In genomic region chr6:130697661-130698535, GRCh38 we compare ENCODE assay signal across 8 cellular contexts.
DNase-seq lines count a peak whose midpoint lies in the region; ATAC-seq and TF ChIP-seq lines count a peak whose summit lies in the region.

No MANE protein-coding gene starts in this region.

- H3K36me3 ChIP-seq in BJ (ENCODE audit: control insufficient read depth, insufficient read depth, low read length) (no peaks in the 10 kb centered on the region), skeletal muscle satellite cell (ENCODE audit: insufficient read depth, low read length) (no peaks in the 10 kb centered on the region)

- H3K27me3 ChIP-seq in BJ (ENCODE audit: control insufficient read depth, insufficient read depth, low read length) = peaks cover 2% of the 10 kb centered on the region
- no peaks in the 10 kb centered on the region for H3K27me3 ChIP-seq in skeletal muscle satellite cell (ENCODE audit: control insufficient read depth, insufficient read depth, low read length)

- intact Hi-C loops in activated T-helper 2 cell treated with anti-CD3 and anti-CD28 coated beads, Interferon-gamma antibody, Interleukin-2, Interleukin-4, amounts not matched to agents 10 μg/mL and 5 μg/mL and 100 μg/mL, durations not matched to agents 14 hours and 24 hours and 36 hours (cut with micrococcal nuclease) = loop anchor here (1.0 to 10.0 kb wide), 5 partner anchors 76 to 376 kb away; no protein-coding TSS in a partner anchor
- intact Hi-C loops in head of caudate nucleus (cut with DNase I) = loop anchor here (10.0 kb wide), 1 partner anchor 373 kb away; no protein-coding TSS in a partner anchor

- no peaks in the 10 kb centered on the region for H3K9me3 ChIP-seq in skeletal muscle satellite cell (replicated peaks; ENCODE audit: low read length)

- H3K4me1 Mint-ChIP-seq in activated T-helper 2 cell treated with anti-CD3 and anti-CD28 coated beads, Interferon-gamma antibody, Interleukin-2, Interleukin-4, amounts not matched to agents 10 μg/mL and 5 μg/mL and 100 μg/mL, durations not matched to agents 14 hours and 24 hours and 36 hours (ENCODE audit: low read depth) = peaks cover 18% of the 10 kb centered on the region

- H3K4me1 ChIP-seq in skeletal muscle satellite cell (ENCODE audit: control insufficient read depth, insufficient read depth, low read length) = peaks cover 17% of the 10 kb centered on the region

- H3K27ac Mint-ChIP-seq in activated T-helper 2 cell treated with anti-CD3 and anti-CD28 coated beads, Interferon-gamma antibody, Interleukin-2, Interleukin-4, amounts not matched to agents 10 μg/mL and 5 μg/mL and 100 μg/mL, durations not matched to agents 14 hours and 24 hours and 36 hours = peak overlapping the region; percentile 29

- POLR2A ChIA-PET in BJ (lab: Charles Lee) = no interaction called here

- H3K9ac ChIP-seq in skeletal muscle satellite cell (ENCODE audit: low read depth, low read length) = peak overlapping the region; percentile 27

- ATAC-seq in GM18873 (IDR thresholded peaks at IDR 0.05; ENCODE audit: low FRiP score, unreplicated experiment) (peak; percentile 87), HG03103 (IDR thresholded peaks at IDR 0.05; ENCODE audit: low read depth, unreplicated experiment) (peak; percentile 86)

- CTCF ChIA-PET in BJ (lab: Yijun Ruan, JAX) = interaction anchor here (0.6 to 5.1 kb wide), 24 partner anchors 11 to 415 kb away, joined by 3 to 57 read pairs (median 4); partner anchors contain the start of gene TMEM200A

- H3K4me3 ChIP-seq in BJ (ENCODE audit: low read depth, low read length) (no peak overlapping the region), skeletal muscle satellite cell (ENCODE audit: low read length) (no peak overlapping the region)

- no peak overlapping the region for H3K4me3 Mint-ChIP-seq in activated T-helper 2 cell treated with anti-CD3 and anti-CD28 coated beads, Interferon-gamma antibody, Interleukin-2, Interleukin-4, amounts not matched to agents 10 μg/mL and 5 μg/mL and 100 μg/mL, durations not matched to agents 14 hours and 24 hours and 36 hours (ENCODE audit: low read depth)

- peak; percentile 86 for TF ChIP-seq CTCF in BJ (IDR thresholded peaks at IDR 0.05; ENCODE audit: insufficient read depth, low read depth, low read length)

- DNase-seq in BJ (ENCODE audit: low read depth) = no peak
- DNase-seq in activated T-helper 2 cell treated with anti-CD3 and anti-CD28 coated beads, Interferon-gamma antibody, Interleukin-2, Interleukin-4, amounts not matched to agents 10 μg/mL and 5 μg/mL and 100 μg/mL, durations not matched to agents 14 hours and 24 hours and 36 hours (ENCODE audit: low spot score) = peak; percentile 51
- DNase-seq in head of caudate nucleus = peak in 37 of 42 donors; percentile 7 to 73 (median 43)
- DNase-seq in NK-92 treated with Interleukin-12 subunit alpha and Interleukin-12 subunit beta, amount 100 ng/mL, for 24 hours (lab: John Stamatoyannopoulos, UW) = no peak

- H3K36me3 Mint-ChIP-seq in activated T-helper 2 cell treated with anti-CD3 and anti-CD28 coated beads, Interferon-gamma antibody, Interleukin-2, Interleukin-4, amounts not matched to agents 10 μg/mL and 5 μg/mL and 100 μg/mL, durations not matched to agents 14 hours and 24 hours and 36 hours (ENCODE audit: low read depth) = peaks cover 14% of the 10 kb centered on the region

- H3K9me3 Mint-ChIP-seq in activated T-helper 2 cell treated with anti-CD3 and anti-CD28 coated beads, Interferon-gamma antibody, Interleukin-2, Interleukin-4, amounts not matched to agents 10 μg/mL and 5 μg/mL and 100 μg/mL, durations not matched to agents 14 hours and 24 hours and 36 hours = peaks cover 15% of the 10 kb centered on the region

- H3K4me2 ChIP-seq in skeletal muscle satellite cell (ENCODE audit: low read length) = peak overlapping the region; percentile 57

- H3K27me3 Mint-ChIP-seq in activated T-helper 2 cell treated with anti-CD3 and anti-CD28 coated beads, Interferon-gamma antibody, Interleukin-2, Interleukin-4, amounts not matched to agents 10 μg/mL and 5 μg/mL and 100 μg/mL, durations not matched to agents 14 hours and 24 hours and 36 hours (ENCODE audit: low read depth) = no peaks in the 10 kb centered on the region

TF ChIP-seq in PFSK-1, 5 proteins besides CTCF, POLR2A, EP300 and RAD21:
- TF ChIP-seq SIN3A (IDR thresholded peaks at IDR 0.05; ENCODE audit: borderline replicate concordance, insufficient read depth, low read length) (peak; percentile 32; the same call in 1 of the 2 replicates), TAF1 (IDR thresholded peaks at IDR 0.05; ENCODE audit: borderline replicate concordance, insufficient read depth, low read length) (no peak)
TF ChIP-seq in PFSK-1: peak in this region for 1.

Comparison
In these comparisons a context has a peak if more than half of its experiments do, and no peak if none do; other contexts are left out.
1. DNase-seq: peak in activated T-helper 2 cell treated with anti-CD3 and anti-CD28 coated beads, Interferon-gamma antibody, Interleukin-2, Interleukin-4, amounts not matched to agents 10 μg/mL and 5 μg/mL and 100 μg/mL, durations not matched to agents 14 hours and 24 hours and 36 hours (single experiment) and head of caudate nucleus (37 of 42); none in BJ (single experiment) and NK-92 treated with Interleukin-12 subunit alpha and Interleukin-12 subunit beta, amount 100 ng/mL, for 24 hours (single experiment).